21 cellular contexts compared by ENCODE assay signal in genomic region chr20:38387953-38388352, GRCh38. TPM values are rescaled to one million over a fixed set of nuclear protein-coding genes. Genes with fewer than 3 reads are reported as not detected.
DNase-seq lines count a peak whose midpoint lies in the region; ATAC-seq, FAIRE-seq and TF ChIP-seq lines count a peak whose summit lies in the region.
"Had no signal": no experiment of that assay in that cellular context is flagged by ENCODE, and none has a peak within 500 bp of the region (broad histone marks: within the 10 kb centered on the region; RNA-seq: fewer than 3 reads in every experiment).

No MANE protein-coding gene starts in this region.

- H3K36me3 Mint-ChIP-seq in activated naive CD4-positive, alpha-beta T cell treated with anti-CD3 and anti-CD28 coated beads, Interleukin-2, amount 10 ng/mL, durations not matched to agents 7 days and 5 days: no peaks in the 10 kb centered on the region

- H3K9me3 ChIP-seq in HEK293 (ENCODE audit: control insufficient read depth, insufficient read depth, low read depth, low read length) (no peaks in the 10 kb centered on the region), kidney (ENCODE audit: control insufficient read depth in 1 of 2, low read length in 2 of 2) (no peaks in the 10 kb centered on the region)

- POLR2A ChIA-PET in HEK293 (lab: Yijun Ruan, JAX): no interaction called here

- intact Hi-C loops in kidney (cut with DNase I): no loop called here

- H3K9ac ChIP-seq in kidney (ENCODE audit: low read length in 2 of 2): no peak overlapping the region

- no peak for FAIRE-seq in kidney (lab: Jason Lieb, UNC)
- FAIRE-seq: RCC 7860 had no signal

- H3K27me3 Mint-ChIP-seq in activated naive CD4-positive, alpha-beta T cell treated with anti-CD3 and anti-CD28 coated beads, Interleukin-2, amount 10 ng/mL, durations not matched to agents 7 days and 5 days: peaks cover 7% of the 10 kb centered on the region

- DNase-seq in RPMI8226 (peak; percentile 30), foreskin keratinocyte (no peak), kidney (no peak), GM10266 (ENCODE audit: extremely low spot score) (no peak)
- no peak for DNase-seq in activated CD4-positive, alpha-beta T cell treated with anti-CD3 and anti-CD28 coated beads, Interleukin-2, amount 50 U/mL, for 48 hours
- no peak for DNase-seq in activated naive CD4-positive, alpha-beta T cell treated with anti-CD3 and anti-CD28 coated beads, Interleukin-2, amount 10 ng/mL, durations not matched to agents 7 days and 5 days
- DNase-seq: activated CD8-positive, alpha-beta memory T cell treated with anti-CD3 and anti-CD28 coated beads, Interleukin-2, amount 50 U/mL, for 4 hours; activated naive CD4-positive, alpha-beta T cell treated with anti-CD3 and anti-CD28 coated beads for 36 hours; NCI-H187; NCI-H510A treated with DMSO at 0.1 percent for 48 hours; posterior cingulate gyrus; spleen had no signal

- peaks cover 3% of the 10 kb centered on the region for H3K4me1 Mint-ChIP-seq in activated naive CD4-positive, alpha-beta T cell treated with anti-CD3 and anti-CD28 coated beads, Interleukin-2, amount 10 ng/mL, durations not matched to agents 7 days and 5 days
- H3K4me1 Mint-ChIP-seq: IgD-negative memory B cell had no signal

- ATAC-seq in foreskin keratinocyte: no peak
- ATAC-seq: activated CD4-positive, CD25-positive, alpha-beta regulatory T cell treated with anti-CD3 and anti-CD28 coated beads, Interleukin-2, amount 50 U/mL, for 24 hours had no signal

- no peaks in the 10 kb centered on the region for H3K4me1 ChIP-seq in HEK293 (ENCODE audit: control insufficient read depth, insufficient read depth, low read length)
- no peaks in the 10 kb centered on the region for H3K4me1 ChIP-seq in foreskin keratinocyte
- H3K4me1 ChIP-seq in kidney (ENCODE audit: control insufficient read depth in 1 of 2, insufficient read depth in 1 of 2, low read depth in 1 of 2, low read length in 2 of 2): no peaks in the 10 kb centered on the region
- H3K4me1 ChIP-seq: spleen had no signal

- H3K27me3 ChIP-seq in foreskin keratinocyte: peaks cover 29% of the 10 kb centered on the region

- H3K9me3 Mint-ChIP-seq in activated naive CD4-positive, alpha-beta T cell treated with anti-CD3 and anti-CD28 coated beads, Interleukin-2, amount 10 ng/mL, durations not matched to agents 7 days and 5 days: peaks cover 4% of the 10 kb centered on the region
- H3K9me3 Mint-ChIP-seq: dendritic cell treated with granulocyte-macrophage colony-stimulating factor and Interleukin-4, amounts not matched to agents 40 ng/mL and 50 ng/mL, for 4 days; stimulated activated naive CD8-positive, alpha-beta T cell treated with anti-CD3 and anti-CD28 coated beads, Interleukin-15, Interleukin-2, amounts not matched to agents 100 ng/mL and 50 ng/mL, for 24 hours; T-helper 1 cell treated with Interleukin-12 subunit alpha and Interleukin-12 subunit beta and Interleukin-4 antibody, amounts not matched to agents 30 μg/mL and 1 μg/mL, for 36 hours had no signal

- H3K27ac ChIP-seq in 22Rv1 (no peak overlapping the region), HEK293 (ENCODE audit: extremely low read depth, low read depth, low read length) (no peak overlapping the region), foreskin keratinocyte (no peak overlapping the region), kidney (ENCODE audit: low read depth in 2 of 2, low read length in 2 of 2) (no peak overlapping the region)
- H3K27ac ChIP-seq: spleen had no signal

- TF ChIP-seq CTCF in 22Rv1 (IDR thresholded peaks at IDR 0.05): 0 out of 2 replicates have a peak, but pooled peaks have one; percentile 11
- TF ChIP-seq CTCF in HEK293 (tag by site-specific recombination; IDR thresholded peaks at IDR 0.05): no peak
- peak; percentile 24 for TF ChIP-seq CTCF in foreskin keratinocyte (conservative IDR thresholded peaks at IDR 0.05)
- TF ChIP-seq CTCF in kidney (IDR thresholded peaks at IDR 0.05; ENCODE audit: borderline replicate concordance, extremely low read depth, insufficient read depth): no peak
- no peak for TF ChIP-seq CTCF in GM10266 (IDR thresholded peaks at IDR 0.05; ENCODE audit: control insufficient read depth, insufficient read depth, low read depth, missing control alignments)

- H3K36me3 ChIP-seq in HEK293 (ENCODE audit: control insufficient read depth in 2 of 2, insufficient read depth in 1 of 2, low read length in 2 of 2) (no peaks in the 10 kb centered on the region), kidney (ENCODE audit: control insufficient read depth in 1 of 2, insufficient read depth in 2 of 2, low read length in 2 of 2) (no peaks in the 10 kb centered on the region)
- H3K36me3 ChIP-seq: spleen had no signal

- no peak overlapping the region for H3K4me3 Mint-ChIP-seq in activated naive CD4-positive, alpha-beta T cell treated with anti-CD3 and anti-CD28 coated beads, Interleukin-2, amount 10 ng/mL, durations not matched to agents 7 days and 5 days
- H3K4me3 Mint-ChIP-seq: activated naive CD4-positive, alpha-beta T cell treated with anti-CD3 and anti-CD28 coated beads for 36 hours; dendritic cell treated with granulocyte-macrophage colony-stimulating factor and Interleukin-4, amounts not matched to agents 40 ng/mL and 50 ng/mL, for 4 days; IgD-negative memory B cell; stimulated activated naive CD8-positive, alpha-beta T cell treated with anti-CD3 and anti-CD28 coated beads, Interleukin-15, Interleukin-2, amounts not matched to agents 100 ng/mL and 50 ng/mL, for 24 hours; T-helper 1 cell treated with Interleukin-12 subunit alpha and Interleukin-12 subunit beta and Interleukin-4 antibody, amounts not matched to agents 30 μg/mL and 1 μg/mL, for 36 hours had no signal

- H3K4me3 ChIP-seq in HEK293 (ENCODE audit: low read depth, low read length) (no peak overlapping the region), kidney (ENCODE audit: low read length in 2 of 2) (no peak overlapping the region)
- H3K4me3 ChIP-seq: spleen had no signal

- no peak overlapping the region for H3K27ac Mint-ChIP-seq in activated naive CD4-positive, alpha-beta T cell treated with anti-CD3 and anti-CD28 coated beads, Interleukin-2, amount 10 ng/mL, durations not matched to agents 7 days and 5 days
- H3K27ac Mint-ChIP-seq: activated naive CD4-positive, alpha-beta T cell treated with anti-CD3 and anti-CD28 coated beads for 36 hours; dendritic cell treated with granulocyte-macrophage colony-stimulating factor and Interleukin-4, amounts not matched to agents 40 ng/mL and 50 ng/mL, for 4 days; IgD-negative memory B cell; stimulated activated naive CD8-positive, alpha-beta T cell treated with anti-CD3 and anti-CD28 coated beads, Interleukin-15, Interleukin-2, amounts not matched to agents 100 ng/mL and 50 ng/mL, for 24 hours; T-helper 1 cell treated with Interleukin-12 subunit alpha and Interleukin-12 subunit beta and Interleukin-4 antibody, amounts not matched to agents 30 μg/mL and 1 μg/mL, for 36 hours had no signal

- CTCF ChIA-PET in HEK293 (lab: Yijun Ruan, JAX): no interaction called here
- CTCF ChIA-PET in activated naive CD4-positive, alpha-beta T cell treated with anti-CD3 and anti-CD28 coated beads, Interleukin-2, amount 10 ng/mL, durations not matched to agents 7 days and 5 days (lab: Charles Lee): no interaction called here

TF ChIP-seq in HEK293, 187 proteins besides CTCF, POLR2A, EP300 and RAD21:
- TF ChIP-seq ZNF654 (tag by site-specific recombination; IDR thresholded peaks at IDR 0.05; ENCODE audit: low read depth): peak; percentile 27; the same call in 1 of the 2 replicates
- no peak for TF ChIP-seq ZBTB6 (tag by site-specific recombination; IDR thresholded peaks at IDR 0.05)

RNA-seq across cellular contexts. Expression of gene LBP, which starts 41.7 kb away (rescaled TPM):
- total RNA-seq in foreskin keratinocyte (not detected in 2 replicates), kidney (2.3 TPM)
- polyA plus RNA-seq in foreskin keratinocyte (not detected in 2 replicates), kidney (ENCODE audit: insufficient read depth, low read depth, low replicate concordance) (1.2 TPM)
- total RNA-seq: activated naive CD4-positive, alpha-beta T cell treated with anti-CD3 and anti-CD28 coated beads for 36 hours; spleen; urinary bladder had no signal
- polyA plus RNA-seq: IgD-negative memory B cell had no signal

RNA-seq across cellular contexts. Expression of gene SNHG17, which starts 47.2 kb away (rescaled TPM):
- 30.6 and 46.9 TPM in 2 replicates for total RNA-seq in foreskin keratinocyte
- polyA plus RNA-seq in foreskin keratinocyte: 59.1 and 101 TPM in 2 replicates
- total RNA-seq in kidney: 33.2 TPM
- 19.7 TPM for polyA plus RNA-seq in kidney (ENCODE audit: insufficient read depth, low read depth, low replicate concordance)

Comparison
In these comparisons a context has a peak if more than half of its experiments do, and no peak if none do; other contexts are left out.
1. CTCF ChIP-seq: peak in 22Rv1 (single experiment) and foreskin keratinocyte (single experiment); none in HEK293 (single experiment), kidney (single experiment) and GM10266 (single experiment).